Comparison of ENCODE assay signal across 8 cellular contexts in the genomic region with DNA sequence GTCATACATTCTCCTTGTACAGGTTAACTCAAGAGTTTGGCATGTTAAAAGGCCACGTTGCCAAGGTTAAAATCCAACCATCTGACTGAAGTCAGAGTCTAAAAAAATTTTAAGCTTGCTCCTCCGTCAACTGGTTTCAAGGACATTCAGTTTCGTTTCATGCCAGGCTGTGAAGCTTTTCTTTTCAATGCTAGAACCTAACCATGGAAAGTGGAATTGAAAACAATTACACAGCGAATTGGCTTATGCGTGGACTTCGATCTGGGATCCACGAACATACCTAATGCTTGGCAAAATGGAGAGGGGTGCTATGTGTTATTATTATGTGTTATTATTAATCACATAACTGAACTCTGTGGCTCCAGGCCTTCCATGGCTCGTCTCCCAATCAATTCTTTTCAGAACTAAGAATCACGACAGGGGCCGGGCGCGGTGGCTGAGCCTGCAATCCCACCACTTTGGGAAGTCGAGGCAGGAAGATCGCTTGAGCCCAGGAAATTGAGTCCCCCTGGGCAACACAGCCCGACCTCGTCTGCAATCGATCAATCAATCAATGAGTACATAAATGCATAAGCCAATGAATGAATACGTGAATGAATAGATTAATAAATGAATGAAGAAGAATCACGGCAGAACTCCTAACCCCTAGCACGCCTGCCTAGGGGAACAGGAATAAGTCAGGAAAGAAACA. TPM values are rescaled to one million over a fixed set of nuclear protein-coding genes. Genes with fewer than 3 reads are reported as not detected.
DNase-seq lines count a peak whose midpoint lies in the region; ATAC-seq and TF ChIP-seq lines count a peak whose summit lies in the region.

No MANE protein-coding gene starts in this region.

- H3K9me3 ChIP-seq in trophoblast cell (ENCODE audit: insufficient read depth, low read depth, low read length): no peaks in the 10 kb centered on the region

- no peaks in the 10 kb centered on the region for H3K27me3 Mint-ChIP-seq in activated CD8-positive, alpha-beta T cell treated with anti-CD3 and anti-CD28 coated beads, Interleukin-2, amount 10 ng/mL, durations not matched to agents 7 days and 5 days (ENCODE audit: low read depth)

- H3K27ac ChIP-seq in trophoblast cell (ENCODE audit: low read depth, low read length): peak overlapping the region; percentile 59

- no peaks in the 10 kb centered on the region for H3K9me3 Mint-ChIP-seq in activated CD8-positive, alpha-beta T cell treated with anti-CD3 and anti-CD28 coated beads, Interleukin-2, amount 10 ng/mL, durations not matched to agents 7 days and 5 days (ENCODE audit: insufficient read depth)

- peaks cover 19% of the 10 kb centered on the region for H3K79me2 ChIP-seq in trophoblast cell (ENCODE audit: control insufficient read depth, insufficient read depth, low read length, poor library complexity)

- peak overlapping the region; percentile 5 for H2BK120ac ChIP-seq in trophoblast cell (ENCODE audit: insufficient read depth, low read length, poor library complexity)

- DNase-seq in stimulated activated CD4-positive, alpha-beta T cell treated with anti-CD3 and anti-CD28 coated beads, Interleukin-4, amount 100 ng/mL, for 24 hours: peak; percentile 9
- no peak for DNase-seq in stimulated activated CD4-positive, alpha-beta T cell treated with anti-CD3 and anti-CD28 coated beads, Interleukin-1b, Interleukin-23, amount 100 ng/mL, for 48 hours
- no peak for DNase-seq in activated CD8-positive, alpha-beta T cell treated with anti-CD3 and anti-CD28 coated beads, Interleukin-2, amount 10 ng/mL, durations not matched to agents 7 days and 5 days
- peak; percentile 9 to 33 for DNase-seq in foreskin fibroblast
- peak; percentile 68 to 83 for DNase-seq in trophoblast cell
- no peak for DNase-seq in superior temporal gyrus (ENCODE audit: extremely low spot score)

- H3K4me1 Mint-ChIP-seq in activated CD8-positive, alpha-beta T cell treated with anti-CD3 and anti-CD28 coated beads, Interleukin-2, amount 10 ng/mL, durations not matched to agents 7 days and 5 days (ENCODE audit: low read depth): peaks cover 36% of the 10 kb centered on the region

- H3K4me3 Mint-ChIP-seq in activated CD8-positive, alpha-beta T cell treated with anti-CD3 and anti-CD28 coated beads, Interleukin-2, amount 10 ng/mL, durations not matched to agents 7 days and 5 days: peak overlapping the region; percentile 99

- peak overlapping the region; percentile 100 for H3K27ac Mint-ChIP-seq in activated CD8-positive, alpha-beta T cell treated with anti-CD3 and anti-CD28 coated beads, Interleukin-2, amount 10 ng/mL, durations not matched to agents 7 days and 5 days

- H3K79me1 ChIP-seq in trophoblast cell (ENCODE audit: low read length): peaks cover 13% of the 10 kb centered on the region

- H3K23ac ChIP-seq in trophoblast cell (ENCODE audit: low read length): no peak overlapping the region

- peak; percentile 5 for ATAC-seq in HG03457 (IDR thresholded peaks at IDR 0.05; ENCODE audit: unreplicated experiment)
- no peak for ATAC-seq in activated CD8-positive, alpha-beta T cell treated with anti-CD3 and anti-CD28 coated beads, Interleukin-2, amount 10 ng/mL, durations not matched to agents 7 days and 5 days
- no peak for ATAC-seq in GM19467 (IDR thresholded peaks at IDR 0.05; ENCODE audit: unreplicated experiment)

- peak overlapping the region; percentile 42 for H3K4ac ChIP-seq in trophoblast cell (ENCODE audit: low read depth, low read length)

- H2BK5ac ChIP-seq in trophoblast cell (ENCODE audit: low read depth, low read length, poor library complexity): peak overlapping the region; percentile 74

- peak overlapping the region; percentile 54 for H3K18ac ChIP-seq in trophoblast cell (ENCODE audit: low read length)

- no peak for TF ChIP-seq CTCF in foreskin fibroblast (IDR thresholded peaks at IDR 0.05; ENCODE audit: low read depth, low read length)

- H4K91ac ChIP-seq in trophoblast cell (ENCODE audit: low read depth, low read length): peak overlapping the region; percentile 93

- H3K27me3 ChIP-seq in trophoblast cell (ENCODE audit: insufficient read depth, low read length): no peaks in the 10 kb centered on the region

- H3K36me3 ChIP-seq in trophoblast cell (ENCODE audit: control insufficient read depth in 1 of 2, insufficient read depth in 2 of 2, low read length in 2 of 2): peaks cover 3% of the 10 kb centered on the region in 2 experiments

- H2BK12ac ChIP-seq in trophoblast cell (ENCODE audit: low read length): no peak overlapping the region

- H3K4me3 ChIP-seq in foreskin fibroblast (ENCODE audit: low read depth in 1 of 2, low read length in 2 of 2) (peak overlapping the region; percentile 97), trophoblast cell (ENCODE audit: low read depth, low read length) (peak overlapping the region; percentile 75)

- peak overlapping the region; percentile 53 for H2AFZ ChIP-seq in trophoblast cell (ENCODE audit: insufficient read depth, low read length, poor library complexity)

- peak overlapping the region; percentile 88 for H4K8ac ChIP-seq in trophoblast cell (ENCODE audit: low read depth, low read length)

- H3K9ac ChIP-seq in trophoblast cell (ENCODE audit: low read length): peak overlapping the region; percentile 89

- peak overlapping the region; percentile 85 for H3K4me2 ChIP-seq in trophoblast cell (ENCODE audit: low read length)

- peak overlapping the region; percentile 83 for H4K12ac ChIP-seq in trophoblast cell (ENCODE audit: low read depth, low read length)

- H3K14ac ChIP-seq in trophoblast cell (ENCODE audit: low read length): peak overlapping the region; percentile 52

- CTCF ChIA-PET in activated CD8-positive, alpha-beta T cell treated with anti-CD3 and anti-CD28 coated beads, Interleukin-2, amount 10 ng/mL, durations not matched to agents 7 days and 5 days (lab: Charles Lee): no interaction called here

- WGBS in trophoblast cell (ENCODE audit: extremely low coverage, insufficient coverage, insufficient read length): no CpG with 5 or more reads among the region's 20 CpGs

- peaks cover 9 to 10% of the 10 kb centered on the region in 2 experiments for H3K4me1 ChIP-seq in trophoblast cell (ENCODE audit: control insufficient read depth in 1 of 2, insufficient read depth in 2 of 2, low read length in 2 of 2)

- peaks cover 26% of the 10 kb centered on the region for H3K36me3 Mint-ChIP-seq in activated CD8-positive, alpha-beta T cell treated with anti-CD3 and anti-CD28 coated beads, Interleukin-2, amount 10 ng/mL, durations not matched to agents 7 days and 5 days (ENCODE audit: low read depth)

- POLR2A ChIA-PET in activated CD8-positive, alpha-beta T cell treated with anti-CD3 and anti-CD28 coated beads, Interleukin-2, amount 10 ng/mL, durations not matched to agents 7 days and 5 days (lab: Charles Lee): interaction anchor here (0.6 to 4.3 kb wide), 3 partner anchors 9 to 30 kb away, joined by 3 to 56 read pairs (median 5); partner anchors contain the start of gene NSUN6

- H2AK5ac ChIP-seq in trophoblast cell (ENCODE audit: low read length): peak overlapping the region; percentile 38

RNA-seq across cellular contexts. Expression of gene ARL5B, which starts 0.8 kb away (rescaled TPM):
- 1 to 10 TPM; 9.1 TPM for total RNA-seq in activated CD8-positive, alpha-beta T cell treated with anti-CD3 and anti-CD28 coated beads, Interleukin-2, amount 10 ng/mL, durations not matched to agents 7 days and 5 days
- polyA plus RNA-seq in trophoblast cell (2013): 24.5 and 25.7 TPM in 2 replicates

RNA-seq across cellular contexts. Expression of gene NSUN6, which starts 7.1 kb away (rescaled TPM):
- 10 to 100 TPM; 21.2 to 24.6 TPM for total RNA-seq in activated CD8-positive, alpha-beta T cell treated with anti-CD3 and anti-CD28 coated beads, Interleukin-2, amount 10 ng/mL, durations not matched to agents 7 days and 5 days
- polyA plus RNA-seq in trophoblast cell (2013): 6.7 and 6.8 TPM in 2 replicates

Comparison
In these comparisons a context has a peak if more than half of its experiments do, and no peak if none do; other contexts are left out.
1. DNase-seq: peak in stimulated activated CD4-positive, alpha-beta T cell treated with anti-CD3 and anti-CD28 coated beads, Interleukin-4, amount 100 ng/mL, for 24 hours (single experiment), foreskin fibroblast (2 of 2) and trophoblast cell (2 of 2); none in stimulated activated CD4-positive, alpha-beta T cell treated with anti-CD3 and anti-CD28 coated beads, Interleukin-1b, Interleukin-23, amount 100 ng/mL, for 48 hours (single experiment), activated CD8-positive, alpha-beta T cell treated with anti-CD3 and anti-CD28 coated beads, Interleukin-2, amount 10 ng/mL, durations not matched to agents 7 days and 5 days (single experiment) and superior temporal gyrus (single experiment).